In genomic region chr13:51583875-51584730, GRCh38 we compare ENCODE assay signal across 1 cellular context.
TF ChIP-seq lines count a peak whose summit lies in the region.

WDFY2 (plus strand) TSS chr13:51584462; CDS start chr13:51584688, 226 bp downstream.

TF ChIP-seq in GM12878, 131 proteins besides CTCF, POLR2A, EP300 and RAD21 (continued from another document):
- TF ChIP-seq HSF1 (IDR thresholded peaks at IDR 0.05; ENCODE audit: low read depth, low read length) (no peak), RFX5 (IDR thresholded peaks at IDR 0.05; ENCODE audit: low read depth, low read length) (no peak), ZBED1 (IDR thresholded peaks at IDR 0.05; ENCODE audit: borderline replicate concordance) (no peak)
